ENCODE assay signal across 1 cellular context in the genomic region with DNA sequence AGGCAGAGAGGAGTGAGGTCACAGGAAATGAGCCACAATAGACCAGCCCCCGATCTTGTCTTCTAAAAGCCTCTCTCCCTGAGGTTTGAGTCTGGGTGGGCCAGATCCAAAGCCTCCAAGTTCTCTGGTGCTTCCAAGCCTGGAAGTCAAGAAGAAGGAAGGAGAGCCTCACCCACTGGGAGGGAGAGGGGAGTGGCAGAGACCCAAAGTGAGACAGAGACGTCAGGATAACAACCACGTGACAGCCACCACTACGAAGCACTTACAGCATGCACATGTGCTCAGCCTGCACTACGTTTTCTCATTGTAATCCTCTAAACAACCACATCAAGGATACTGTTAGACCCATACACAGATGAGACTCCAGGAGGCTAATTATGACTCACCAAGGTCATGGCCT.
TF ChIP-seq lines count a peak whose summit lies in the region.

No MANE protein-coding gene starts in this region.

TF ChIP-seq in HEK293, 187 proteins besides CTCF, POLR2A, EP300 and RAD21 (continued from another document):
- TF ChIP-seq, protein P1, sequence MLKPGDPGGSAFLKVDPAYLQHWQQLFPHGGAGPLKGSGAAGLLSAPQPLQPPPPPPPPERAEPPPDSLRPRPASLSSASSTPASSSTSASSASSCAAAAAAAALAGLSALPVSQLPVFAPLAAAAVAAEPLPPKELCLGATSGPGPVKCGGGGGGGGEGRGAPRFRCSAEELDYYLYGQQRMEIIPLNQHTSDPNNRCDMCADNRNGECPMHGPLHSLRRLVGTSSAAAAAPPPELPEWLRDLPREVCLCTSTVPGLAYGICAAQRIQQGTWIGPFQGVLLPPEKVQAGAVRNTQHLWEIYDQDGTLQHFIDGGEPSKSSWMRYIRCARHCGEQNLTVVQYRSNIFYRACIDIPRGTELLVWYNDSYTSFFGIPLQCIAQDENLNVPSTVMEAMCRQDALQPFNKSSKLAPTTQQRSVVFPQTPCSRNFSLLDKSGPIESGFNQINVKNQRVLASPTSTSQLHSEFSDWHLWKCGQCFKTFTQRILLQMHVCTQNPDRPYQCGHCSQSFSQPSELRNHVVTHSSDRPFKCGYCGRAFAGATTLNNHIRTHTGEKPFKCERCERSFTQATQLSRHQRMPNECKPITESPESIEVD (tag by site-specific recombination; IDR thresholded peaks at IDR 0.05) = no peak
- TF ChIP-seq ZIC2 (tag by site-specific recombination; IDR thresholded peaks at IDR 0.05) = 0 out of 2 replicates have a peak, but pooled peaks have one; percentile 8
- TF ChIP-seq, protein P2, sequence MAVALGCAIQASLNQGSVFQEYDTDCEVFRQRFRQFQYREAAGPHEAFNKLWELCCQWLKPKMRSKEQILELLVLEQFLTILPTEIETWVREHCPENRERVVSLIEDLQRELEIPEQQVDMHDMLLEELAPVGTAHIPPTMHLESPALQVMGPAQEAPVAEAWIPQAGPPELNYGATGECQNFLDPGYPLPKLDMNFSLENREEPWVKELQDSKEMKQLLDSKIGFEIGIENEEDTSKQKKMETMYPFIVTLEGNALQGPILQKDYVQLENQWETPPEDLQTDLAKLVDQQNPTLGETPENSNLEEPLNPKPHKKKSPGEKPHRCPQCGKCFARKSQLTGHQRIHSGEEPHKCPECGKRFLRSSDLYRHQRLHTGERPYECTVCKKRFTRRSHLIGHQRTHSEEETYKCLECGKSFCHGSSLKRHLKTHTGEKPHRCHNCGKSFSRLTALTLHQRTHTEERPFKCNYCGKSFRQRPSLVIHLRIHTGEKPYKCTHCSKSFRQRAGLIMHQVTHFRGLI (tag by site-specific recombination; IDR thresholded peaks at IDR 0.05) = no peak
- no peak for TF ChIP-seq OSR2 (tag by site-specific recombination; IDR thresholded peaks at IDR 0.05)
- no peak for TF ChIP-seq MYNN (tag by site-specific recombination; IDR thresholded peaks at IDR 0.05; ENCODE audit: borderline replicate concordance)
- TF ChIP-seq ZBTB21 (tag by site-specific recombination; IDR thresholded peaks at IDR 0.05) = peak; percentile 42; the same call in 1 of the 2 replicates
- peak; percentile 50 for TF ChIP-seq ZNF629 (tag by site-specific recombination; IDR thresholded peaks at IDR 0.05)
- no peak for TF ChIP-seq TRIM28 (IDR thresholded peaks at IDR 0.05; ENCODE audit: borderline replicate concordance, low read length)
- TF ChIP-seq KLF1 (tag by site-specific recombination; IDR thresholded peaks at IDR 0.05) = 0 out of 2 replicates have a peak, but pooled peaks have one; percentile 27
- TF ChIP-seq, protein P3, sequence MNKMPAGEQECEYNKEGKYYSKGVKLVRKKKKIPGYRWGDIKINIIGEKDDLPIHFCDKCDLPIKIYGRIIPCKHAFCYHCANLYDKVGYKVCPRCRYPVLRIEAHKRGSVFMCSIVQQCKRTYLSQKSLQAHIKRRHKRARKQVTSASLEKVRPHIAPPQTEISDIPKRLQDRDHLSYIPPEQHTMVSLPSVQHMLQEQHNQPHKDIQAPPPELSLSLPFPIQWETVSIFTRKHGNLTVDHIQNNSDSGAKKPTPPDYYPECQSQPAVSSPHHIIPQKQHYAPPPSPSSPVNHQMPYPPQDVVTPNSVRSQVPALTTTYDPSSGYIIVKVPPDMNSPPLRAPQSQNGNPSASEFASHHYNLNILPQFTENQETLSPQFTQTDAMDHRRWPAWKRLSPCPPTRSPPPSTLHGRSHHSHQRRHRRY (tag by site-specific recombination; IDR thresholded peaks at IDR 0.05) = no peak
- TF ChIP-seq, protein P4, sequence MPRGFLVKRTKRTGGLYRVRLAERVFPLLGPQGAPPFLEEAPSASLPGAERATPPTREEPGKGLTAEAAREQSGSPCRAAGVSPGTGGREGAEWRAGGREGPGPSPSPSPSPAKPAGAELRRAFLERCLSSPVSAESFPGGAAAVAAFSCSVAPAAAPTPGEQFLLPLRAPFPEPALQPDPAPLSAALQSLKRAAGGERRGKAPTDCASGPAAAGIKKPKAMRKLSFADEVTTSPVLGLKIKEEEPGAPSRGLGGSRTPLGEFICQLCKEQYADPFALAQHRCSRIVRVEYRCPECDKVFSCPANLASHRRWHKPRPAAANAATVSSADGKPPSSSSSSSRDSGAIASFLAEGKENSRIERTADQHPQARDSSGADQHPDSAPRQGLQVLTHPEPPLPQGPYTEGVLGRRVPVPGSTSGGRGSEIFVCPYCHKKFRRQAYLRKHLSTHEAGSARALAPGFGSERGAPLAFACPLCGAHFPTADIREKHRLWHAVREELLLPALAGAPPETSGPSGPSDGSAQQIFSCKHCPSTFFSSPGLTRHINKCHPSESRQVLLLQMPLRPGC (tag by site-specific recombination; IDR thresholded peaks at IDR 0.05) = no peak
- TF ChIP-seq, protein P5, sequence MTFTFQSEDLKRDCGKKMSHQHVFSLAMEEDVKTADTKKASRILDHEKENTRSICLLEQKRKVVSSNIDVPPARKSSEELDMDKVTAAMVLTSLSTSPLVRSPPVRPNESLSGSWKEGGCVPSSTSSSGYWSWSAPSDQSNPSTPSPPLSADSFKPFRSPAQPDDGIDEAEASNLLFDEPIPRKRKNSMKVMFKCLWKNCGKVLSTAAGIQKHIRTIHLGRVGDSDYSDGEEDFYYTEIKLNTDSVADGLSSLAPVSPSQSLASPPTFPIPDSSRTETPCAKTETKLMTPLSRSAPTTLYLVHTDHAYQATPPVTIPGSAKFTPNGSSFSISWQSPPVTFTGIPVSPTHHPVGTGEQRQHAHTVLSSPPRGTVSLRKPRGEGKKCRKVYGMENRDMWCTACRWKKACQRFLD (tag by site-specific recombination; IDR thresholded peaks at IDR 0.05) = no peak
- no peak for TF ChIP-seq ZFHX2 (tag by site-specific recombination; conservative IDR thresholded peaks at IDR 0.05)
- no peak for TF ChIP-seq ZNF658 (tag by site-specific recombination; IDR thresholded peaks at IDR 0.05)
- TF ChIP-seq, protein P6, sequence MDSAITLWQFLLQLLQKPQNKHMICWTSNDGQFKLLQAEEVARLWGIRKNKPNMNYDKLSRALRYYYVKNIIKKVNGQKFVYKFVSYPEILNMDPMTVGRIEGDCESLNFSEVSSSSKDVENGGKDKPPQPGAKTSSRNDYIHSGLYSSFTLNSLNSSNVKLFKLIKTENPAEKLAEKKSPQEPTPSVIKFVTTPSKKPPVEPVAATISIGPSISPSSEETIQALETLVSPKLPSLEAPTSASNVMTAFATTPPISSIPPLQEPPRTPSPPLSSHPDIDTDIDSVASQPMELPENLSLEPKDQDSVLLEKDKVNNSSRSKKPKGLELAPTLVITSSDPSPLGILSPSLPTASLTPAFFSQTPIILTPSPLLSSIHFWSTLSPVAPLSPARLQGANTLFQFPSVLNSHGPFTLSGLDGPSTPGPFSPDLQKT (IDR thresholded peaks at IDR 0.05; ENCODE audit: borderline replicate concordance, low read depth, low read length) = no peak
- TF ChIP-seq, protein P7, sequence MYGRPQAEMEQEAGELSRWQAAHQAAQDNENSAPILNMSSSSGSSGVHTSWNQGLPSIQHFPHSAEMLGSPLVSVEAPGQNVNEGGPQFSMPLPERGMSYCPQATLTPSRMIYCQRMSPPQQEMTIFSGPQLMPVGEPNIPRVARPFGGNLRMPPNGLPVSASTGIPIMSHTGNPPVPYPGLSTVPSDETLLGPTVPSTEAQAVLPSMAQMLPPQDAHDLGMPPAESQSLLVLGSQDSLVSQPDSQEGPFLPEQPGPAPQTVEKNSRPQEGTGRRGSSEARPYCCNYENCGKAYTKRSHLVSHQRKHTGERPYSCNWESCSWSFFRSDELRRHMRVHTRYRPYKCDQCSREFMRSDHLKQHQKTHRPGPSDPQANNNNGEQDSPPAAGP (tag by site-specific recombination; IDR thresholded peaks at IDR 0.05) = 0 out of 2 replicates have a peak, but pooled peaks have one; percentile 18
- TF ChIP-seq, protein P8, sequence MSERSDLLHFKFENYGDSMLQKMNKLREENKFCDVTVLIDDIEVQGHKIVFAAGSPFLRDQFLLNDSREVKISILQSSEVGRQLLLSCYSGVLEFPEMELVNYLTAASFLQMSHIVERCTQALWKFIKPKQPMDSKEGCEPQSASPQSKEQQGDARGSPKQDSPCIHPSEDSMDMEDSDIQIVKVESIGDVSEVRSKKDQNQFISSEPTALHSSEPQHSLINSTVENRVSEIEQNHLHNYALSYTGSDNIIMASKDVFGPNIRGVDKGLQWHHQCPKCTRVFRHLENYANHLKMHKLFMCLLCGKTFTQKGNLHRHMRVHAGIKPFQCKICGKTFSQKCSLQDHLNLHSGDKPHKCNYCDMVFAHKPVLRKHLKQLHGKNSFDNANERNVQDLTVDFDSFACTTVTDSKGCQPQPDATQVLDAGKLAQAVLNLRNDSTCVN (tag by site-specific recombination; optimal IDR thresholded peaks at IDR 0.05) = no peak
- peak; percentile 45; the same call in 1 of the 2 replicates for TF ChIP-seq SP7 (tag by site-specific recombination; IDR thresholded peaks at IDR 0.05)
- TF ChIP-seq ZNF324 (tag by site-specific recombination; IDR thresholded peaks at IDR 0.05) = no peak
- TF ChIP-seq, protein P9, sequence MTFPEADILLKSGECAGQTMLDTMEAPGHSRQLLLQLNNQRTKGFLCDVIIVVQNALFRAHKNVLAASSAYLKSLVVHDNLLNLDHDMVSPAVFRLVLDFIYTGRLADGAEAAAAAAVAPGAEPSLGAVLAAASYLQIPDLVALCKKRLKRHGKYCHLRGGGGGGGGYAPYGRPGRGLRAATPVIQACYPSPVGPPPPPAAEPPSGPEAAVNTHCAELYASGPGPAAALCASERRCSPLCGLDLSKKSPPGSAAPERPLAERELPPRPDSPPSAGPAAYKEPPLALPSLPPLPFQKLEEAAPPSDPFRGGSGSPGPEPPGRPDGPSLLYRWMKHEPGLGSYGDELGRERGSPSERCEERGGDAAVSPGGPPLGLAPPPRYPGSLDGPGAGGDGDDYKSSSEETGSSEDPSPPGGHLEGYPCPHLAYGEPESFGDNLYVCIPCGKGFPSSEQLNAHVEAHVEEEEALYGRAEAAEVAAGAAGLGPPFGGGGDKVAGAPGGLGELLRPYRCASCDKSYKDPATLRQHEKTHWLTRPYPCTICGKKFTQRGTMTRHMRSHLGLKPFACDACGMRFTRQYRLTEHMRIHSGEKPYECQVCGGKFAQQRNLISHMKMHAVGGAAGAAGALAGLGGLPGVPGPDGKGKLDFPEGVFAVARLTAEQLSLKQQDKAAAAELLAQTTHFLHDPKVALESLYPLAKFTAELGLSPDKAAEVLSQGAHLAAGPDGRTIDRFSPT (tag by site-specific recombination; IDR thresholded peaks at IDR 0.05) = 0 out of 2 replicates have a peak, but pooled peaks have one; percentile 23
